Comparison of ENCODE assay signal across 10 cellular contexts in genomic region chr17:48568499-48569259, GRCh38. TPM values are rescaled to one million over a fixed set of nuclear protein-coding genes. Genes with fewer than 3 reads are reported as not detected.
A peak's percentile ranks its signal among the peaks of the same experiment; 100 is the strongest.
DNase-seq lines count a peak whose midpoint lies in the region; TF ChIP-seq lines count a peak whose summit lies in the region.
"Had no signal": no experiment of that assay in that cellular context is flagged by ENCODE, and none has a peak within 500 bp of the region (broad histone marks: within the 10 kb centered on the region; RNA-seq: fewer than 3 reads in every experiment).

No MANE protein-coding gene starts in this region.

- 17 to 21% methylated on average over 31 to 33 of the region's 33 CpGs for WGBS in esophagus squamous epithelium, 2 donors
- 36% methylated on average over 33 of the region's 33 CpGs for WGBS in smooth muscle cell (ENCODE audit: low lambda C conversion rate)

- H3K36me3 ChIP-seq in esophagus squamous epithelium: no peaks in the 10 kb centered on the region
- H3K36me3 ChIP-seq in smooth muscle cell (ENCODE audit: low read depth): no peaks in the 10 kb centered on the region

- no peak overlapping the region for H3K9ac ChIP-seq in smooth muscle cell (ENCODE audit: low read depth)

- peaks cover 15% of the 10 kb centered on the region for H3K4me1 Mint-ChIP-seq in activated CD4-positive, alpha-beta T cell treated with anti-CD3 and anti-CD28 coated beads, Interleukin-2, amount 10 ng/mL, durations not matched to agents 24 days and 14 days

- TF ChIP-seq CTCF in WI38 (IDR thresholded peaks at IDR 0.05; ENCODE audit: low read depth, low read length): no peak
- no peak for TF ChIP-seq CTCF in esophagus squamous epithelium (IDR thresholded peaks at IDR 0.05)
- TF ChIP-seq CTCF in smooth muscle cell (IDR thresholded peaks at IDR 0.05; ENCODE audit: borderline replicate concordance, insufficient read depth, poor library complexity, severe bottlenecking): no peak

- H3K4me1 ChIP-seq in esophagus squamous epithelium: peaks cover 7 to 96% (median 63%) of the 10 kb centered on the region in 3 donors
- peaks cover 10% of the 10 kb centered on the region for H3K4me1 ChIP-seq in smooth muscle cell (ENCODE audit: low read depth)

- peaks cover 0 to 99% (median 4%) of the 10 kb centered on the region in 4 donors for H3K27me3 ChIP-seq in esophagus squamous epithelium
- H3K27me3 ChIP-seq in smooth muscle cell (ENCODE audit: low read depth): peaks cover 97% of the 10 kb centered on the region

- H3K79me2 ChIP-seq in smooth muscle cell (ENCODE audit: low read depth): peaks cover 48% of the 10 kb centered on the region

- H3K4me3 Mint-ChIP-seq in activated CD4-positive, alpha-beta T cell treated with anti-CD3 and anti-CD28 coated beads, Interleukin-2, amount 10 ng/mL, durations not matched to agents 24 days and 14 days: peak overlapping the region; percentile 49

- H4K20me1 ChIP-seq in smooth muscle cell (ENCODE audit: low read depth): peaks cover 100% of the 10 kb centered on the region

- peak overlapping the region; percentile 36 for H3K4me2 ChIP-seq in smooth muscle cell

- H3K27ac Mint-ChIP-seq in activated CD4-positive, alpha-beta T cell treated with anti-CD3 and anti-CD28 coated beads, Interleukin-2, amount 10 ng/mL, durations not matched to agents 24 days and 14 days: no peak overlapping the region

- no peak for DNase-seq in activated CD4-positive, alpha-beta T cell treated with anti-CD3 and anti-CD28 coated beads, Interleukin-2, amount 10 ng/mL, durations not matched to agents 24 days and 14 days
- DNase-seq in activated CD4-positive, alpha-beta T cell treated with anti-CD3 and anti-CD28 coated beads for 48 hours: no peak
- DNase-seq in esophagus squamous epithelium (lab: John Stamatoyannopoulos, UW): no peak
- no peak for DNase-seq in smooth muscle cell (lab: John Stamatoyannopoulos, UW; ENCODE audit: unreplicated experiment)
- DNase-seq in NCI-H526 (lab: John Stamatoyannopoulos, UW): no peak
- DNase-seq in COLO668 (lab: John Stamatoyannopoulos, UW; ENCODE audit: unreplicated experiment): no peak
- no peak for DNase-seq in NCI-H446 treated with DMSO at 0.1 percent for 48 hours (lab: John Stamatoyannopoulos, UW)
- DNase-seq: naive B cell, NCI-H2081 treated with DMSO at 0.1 percent for 48 hours had no signal

- no peaks in the 10 kb centered on the region for H3F3A ChIP-seq in smooth muscle cell (ENCODE audit: low read depth)

- no peak overlapping the region for H2AFZ ChIP-seq in smooth muscle cell (ENCODE audit: low read depth)

- H3K9me3 Mint-ChIP-seq in activated CD4-positive, alpha-beta T cell treated with anti-CD3 and anti-CD28 coated beads, Interleukin-2, amount 10 ng/mL, durations not matched to agents 24 days and 14 days: no peaks in the 10 kb centered on the region
- H3K9me3 Mint-ChIP-seq: naive B cell had no signal

- H3K9me3 ChIP-seq in esophagus squamous epithelium (no peaks in the 10 kb centered on the region), smooth muscle cell (replicated peaks; ENCODE audit: low read depth) (no peaks in the 10 kb centered on the region)

- intact Hi-C loops in activated CD4-positive, alpha-beta T cell treated with anti-CD3 and anti-CD28 coated beads, Interleukin-2, amount 10 ng/mL, durations not matched to agents 24 days and 14 days (cut with micrococcal nuclease): no loop called here
- intact Hi-C loops in esophagus squamous epithelium (cut with DNase I): no loop called here

- H3K27me3 Mint-ChIP-seq in activated CD4-positive, alpha-beta T cell treated with anti-CD3 and anti-CD28 coated beads, Interleukin-2, amount 10 ng/mL, durations not matched to agents 24 days and 14 days: peaks cover 21% of the 10 kb centered on the region

- H3K27ac ChIP-seq in esophagus squamous epithelium: peak overlapping the region; percentile 88 to 93 (median 92)
- no peak overlapping the region for H3K27ac ChIP-seq in smooth muscle cell (ENCODE audit: low read depth)

- peak overlapping the region; percentile 79 for H3K4me3 ChIP-seq in WI38 (ENCODE audit: low read depth, low read length)
- peak overlapping the region; percentile 10 to 83 (median 32) for H3K4me3 ChIP-seq in esophagus squamous epithelium
- H3K4me3 ChIP-seq in smooth muscle cell: no peak overlapping the region

- no peak for TF ChIP-seq POLR2A in esophagus squamous epithelium (IDR thresholded peaks at IDR 0.05)

- H3K36me3 Mint-ChIP-seq in activated CD4-positive, alpha-beta T cell treated with anti-CD3 and anti-CD28 coated beads, Interleukin-2, amount 10 ng/mL, durations not matched to agents 24 days and 14 days (ENCODE audit: low read depth): peaks cover 15% of the 10 kb centered on the region
- H3K36me3 Mint-ChIP-seq: naive B cell had no signal

RNA-seq across cellular contexts. Expression of gene HOXB4, which starts 9.5 kb away (rescaled TPM):
- 3.1 and 3.6 TPM in 2 replicates for total RNA-seq in activated CD4-positive, alpha-beta T cell treated with anti-CD3 and anti-CD28 coated beads, Interleukin-2, amount 10 ng/mL, durations not matched to agents 24 days and 14 days
- 1 to 10 TPM in 3 of 4 donors, under 1 TPM in 1; 0.27 to 2.9 (median 1.8) TPM for total RNA-seq in esophagus squamous epithelium
- 0.72 and 2.6 TPM in 2 replicates for total RNA-seq in smooth muscle cell
- polyA plus RNA-seq in smooth muscle cell: 0.96 and 1.0 TPM in 2 replicates

RNA-seq across cellular contexts. Expression of gene HOXB3, which starts 21.4 kb away (rescaled TPM):
- 3.6 and 3.7 TPM in 2 replicates for total RNA-seq in activated CD4-positive, alpha-beta T cell treated with anti-CD3 and anti-CD28 coated beads, Interleukin-2, amount 10 ng/mL, durations not matched to agents 24 days and 14 days
- total RNA-seq in esophagus squamous epithelium (10 to 100 TPM in 1 of 4 donors, 1 to 10 TPM in 3; 2.5 to 11.1 (median 5.8) TPM), smooth muscle cell (5.1 and 9.1 TPM in 2 replicates)
- polyA plus RNA-seq in smooth muscle cell: 2.8 and 4.4 TPM in 2 replicates

RNA-seq across cellular contexts. Expression of gene HOXB2, which starts 23.8 kb away (rescaled TPM):
- 26.0 and 28.1 TPM in 2 replicates for total RNA-seq in activated CD4-positive, alpha-beta T cell treated with anti-CD3 and anti-CD28 coated beads, Interleukin-2, amount 10 ng/mL, durations not matched to agents 24 days and 14 days
- total RNA-seq in esophagus squamous epithelium (10 to 100 TPM in 3 of 4 donors, 1 to 10 TPM in 1; 9.2 to 24.2 (median 17.1) TPM), smooth muscle cell (16.9 and 40.4 TPM in 2 replicates)
- polyA plus RNA-seq in smooth muscle cell: 26.5 and 35.6 TPM in 2 replicates

RNA-seq across cellular contexts. Expression of gene HOXB5, which starts 24.9 kb away (rescaled TPM):
- not detected in 2 replicates for total RNA-seq in activated CD4-positive, alpha-beta T cell treated with anti-CD3 and anti-CD28 coated beads, Interleukin-2, amount 10 ng/mL, durations not matched to agents 24 days and 14 days
- not detected for total RNA-seq in esophagus squamous epithelium
- total RNA-seq in smooth muscle cell: 0.49 and 0.94 TPM in 2 replicates
- 1.4 and 1.8 TPM in 2 replicates for polyA plus RNA-seq in smooth muscle cell

RNA-seq across cellular contexts. Expression of gene HOXB6, which starts 36.1 kb away (rescaled TPM):
- total RNA-seq in activated CD4-positive, alpha-beta T cell treated with anti-CD3 and anti-CD28 coated beads, Interleukin-2, amount 10 ng/mL, durations not matched to agents 24 days and 14 days: 0.33 and 0.36 TPM in 2 replicates
- total RNA-seq in esophagus squamous epithelium: 1 to 10 TPM in 2 of 4 donors, not detected in 2; 1.3 to 3.1 TPM
- 6.3 and 7.2 TPM in 2 replicates for total RNA-seq in smooth muscle cell
- 9.3 and 10.3 TPM in 2 replicates for polyA plus RNA-seq in smooth muscle cell
